8 cellular contexts compared by ENCODE assay signal in genomic region chr3:197028711-197029510, GRCh38. TPM values are rescaled to one million over a fixed set of nuclear protein-coding genes. Genes with fewer than 3 reads are reported as not detected.
DNase-seq lines count a peak whose midpoint lies in the region; ATAC-seq and TF ChIP-seq lines count a peak whose summit lies in the region.

No MANE protein-coding gene starts in this region.

- H3K4me3 ChIP-seq in AG09309 (ENCODE audit: control insufficient read depth, low read depth, low read length), result peak overlapping the region; percentile 23
- H3K4me3 ChIP-seq in iPS-11a (ENCODE audit: low read depth, low read length), result peak overlapping the region; percentile 37

- no peak for DNase-seq in AG09309 (ENCODE audit: low read depth)
- peak in 1 of 2 donors; percentile 36 for DNase-seq in activated T-cell treated with anti-CD3 and anti-CD28 coated beads, Interleukin-2, amount 50 U/mL, for 72 hours
- peak; percentile 50 for DNase-seq in stimulated activated naive B cell treated with anti-CD40 and anti-IgM and Interleukin-4, amounts not matched to agents 10 μg/mL and 1 μg/mL and 100 μg/mL, for 72 hours
- DNase-seq in NCI-H1092 treated with DMSO at 0.1 percent for 48 hours (lab: John Stamatoyannopoulos, UW), result no peak

- H3K27me3 Mint-ChIP-seq in activated T-cell treated with anti-CD3 and anti-CD28 coated beads, Interleukin-2, amount 50 U/mL, for 72 hours (ENCODE audit: low read depth), result peaks cover under 1% of the 10 kb centered on the region
- peaks cover 42 to 66% of the 10 kb centered on the region in 2 donors for H3K27me3 Mint-ChIP-seq in stimulated activated naive B cell treated with anti-CD40 and anti-IgM and Interleukin-4, amounts not matched to agents 10 μg/mL and 1 μg/mL and 100 μg/mL, for 72 hours

- ATAC-seq in GM18511 (IDR thresholded peaks at IDR 0.05; ENCODE audit: unreplicated experiment) (peak; percentile 53), HG03442 (IDR thresholded peaks at IDR 0.05; ENCODE audit: unreplicated experiment) (peak; percentile 7), HG03095 (IDR thresholded peaks at IDR 0.05; ENCODE audit: unreplicated experiment) (no peak)
- peak; percentile 6 to 11 for ATAC-seq in activated T-cell treated with anti-CD3 and anti-CD28 coated beads, Interleukin-2, amount 50 U/mL, for 72 hours (replicated peaks in 1 of 2)
- peak; percentile 51 to 62 for ATAC-seq in stimulated activated naive B cell treated with anti-CD40 and anti-IgM and Interleukin-4, amounts not matched to agents 10 μg/mL and 1 μg/mL and 100 μg/mL, for 72 hours (replicated peaks)

- H3K9me3 Mint-ChIP-seq in activated T-cell treated with anti-CD3 and anti-CD28 coated beads, Interleukin-2, amount 50 U/mL, for 72 hours, result peaks cover 0 to 6% of the 10 kb centered on the region in 2 donors
- H3K9me3 Mint-ChIP-seq in stimulated activated naive B cell treated with anti-CD40 and anti-IgM and Interleukin-4, amounts not matched to agents 10 μg/mL and 1 μg/mL and 100 μg/mL, for 72 hours, result no peaks in the 10 kb centered on the region

- no peak for TF ChIP-seq CTCF in AG09309 (IDR thresholded peaks at IDR 0.05; ENCODE audit: control insufficient read depth, insufficient read depth, low read depth, low read length, missing control alignments)

- no peak overlapping the region for H3K27ac Mint-ChIP-seq in activated T-cell treated with anti-CD3 and anti-CD28 coated beads, Interleukin-2, amount 50 U/mL, for 72 hours
- peak overlapping the region; percentile 83 for H3K27ac Mint-ChIP-seq in stimulated activated naive B cell treated with anti-CD40 and anti-IgM and Interleukin-4, amounts not matched to agents 10 μg/mL and 1 μg/mL and 100 μg/mL, for 72 hours

- H3K4me1 Mint-ChIP-seq in activated T-cell treated with anti-CD3 and anti-CD28 coated beads, Interleukin-2, amount 50 U/mL, for 72 hours (ENCODE audit: low read depth), result peaks cover 17% of the 10 kb centered on the region
- H3K4me1 Mint-ChIP-seq in stimulated activated naive B cell treated with anti-CD40 and anti-IgM and Interleukin-4, amounts not matched to agents 10 μg/mL and 1 μg/mL and 100 μg/mL, for 72 hours, result peaks cover 31 to 58% of the 10 kb centered on the region in 2 donors

- peaks cover 0 to 2% of the 10 kb centered on the region in 2 donors for H3K36me3 Mint-ChIP-seq in activated T-cell treated with anti-CD3 and anti-CD28 coated beads, Interleukin-2, amount 50 U/mL, for 72 hours (ENCODE audit: insufficient read depth in 2 of 2)
- peaks cover 37 to 39% of the 10 kb centered on the region in 2 donors for H3K36me3 Mint-ChIP-seq in stimulated activated naive B cell treated with anti-CD40 and anti-IgM and Interleukin-4, amounts not matched to agents 10 μg/mL and 1 μg/mL and 100 μg/mL, for 72 hours

- peak overlapping the region; percentile 83 to 84 for H3K4me3 Mint-ChIP-seq in activated T-cell treated with anti-CD3 and anti-CD28 coated beads, Interleukin-2, amount 50 U/mL, for 72 hours
- H3K4me3 Mint-ChIP-seq in stimulated activated naive B cell treated with anti-CD40 and anti-IgM and Interleukin-4, amounts not matched to agents 10 μg/mL and 1 μg/mL and 100 μg/mL, for 72 hours, result peak overlapping the region; percentile 87 to 95

RNA-seq across cellular contexts. Expression of gene MELTF, which starts 0.7 kb away (rescaled TPM):
- total RNA-seq in activated T-cell treated with anti-CD3 and anti-CD28 coated beads, Interleukin-2, amount 50 U/mL, for 72 hours, result 1 to 10 TPM; 2.9 to 4.9 TPM
